ENCODE assay signal across 8 cellular contexts in genomic region chr3:32238816-32239637, GRCh38. TPM values are rescaled to one million over a fixed set of nuclear protein-coding genes. Genes with fewer than 3 reads are reported as not detected.
DNase-seq lines count a peak whose midpoint lies in the region; ATAC-seq and TF ChIP-seq lines count a peak whose summit lies in the region.

No MANE protein-coding gene starts in this region.

- peaks cover 3% of the 10 kb centered on the region for H3K27me3 Mint-ChIP-seq in CD8-positive, alpha-beta T cell (ENCODE audit: low read depth)
- H3K27me3 Mint-ChIP-seq in natural killer cell (ENCODE audit: low read depth in 2 of 2) = peaks cover 23 to 24% of the 10 kb centered on the region in 2 donors

- TF ChIP-seq CTCF in CD8-positive, alpha-beta T cell (IDR thresholded peaks at IDR 0.05) = no peak
- TF ChIP-seq CTCF in natural killer cell (IDR thresholded peaks at IDR 0.05) (no peak), upper lobe of left lung (IDR thresholded peaks at IDR 0.05) (no peak)

- intact Hi-C loops in CD8-positive, alpha-beta T cell (cut with DNase I, micrococcal nuclease) = loop anchor here in 1 of 2 experiments (2.0 to 5.0 kb wide), 3 partner anchors 58 to 98 kb away; no protein-coding TSS in a partner anchor
- intact Hi-C loops in natural killer cell (cut with micrococcal nuclease) = no loop called here

- CTCF ChIA-PET in CD8-positive, alpha-beta T cell (lab: Charles Lee) = interaction anchor here (1.0 to 3.5 kb wide), 14 partner anchors 10 to 216 kb away, joined by 3 to 13 read pairs (median 7); no protein-coding TSS in a partner anchor

- peak overlapping the region; percentile 18 for H3K27ac ChIP-seq in CD8-positive, alpha-beta T cell (ENCODE audit: low read depth, low read length)
- H3K27ac ChIP-seq in upper lobe of left lung = peak overlapping the region; percentile 90 to 95 (median 91)

- no peaks in the 10 kb centered on the region for H3K27me3 ChIP-seq in CD8-positive, alpha-beta T cell (ENCODE audit: insufficient read depth, low read length)
- H3K27me3 ChIP-seq in upper lobe of left lung = no peaks in the 10 kb centered on the region

- no peak for TF ChIP-seq POLR2A in upper lobe of left lung (IDR thresholded peaks at IDR 0.05)

- peaks cover 4% of the 10 kb centered on the region for H3K36me3 Mint-ChIP-seq in CD8-positive, alpha-beta T cell
- H3K36me3 Mint-ChIP-seq in natural killer cell = no peaks in the 10 kb centered on the region

- TF ChIP-seq EP300 in upper lobe of left lung (IDR thresholded peaks at IDR 0.05) = no peak

- POLR2A ChIA-PET in CD8-positive, alpha-beta T cell (lab: Charles Lee) = interaction anchor here (1.0 kb wide), 1 partner anchor 133 kb away, joined by 4 read pairs; no protein-coding TSS in a partner anchor

- H3K9me3 ChIP-seq in CD8-positive, alpha-beta T cell (ENCODE audit: low read length) = no peaks in the 10 kb centered on the region
- H3K9me3 ChIP-seq in upper lobe of left lung = peaks cover 0 to 9% (median 2%) of the 10 kb centered on the region in 4 donors

- peak overlapping the region; percentile 86 for H3K4me3 Mint-ChIP-seq in CD8-positive, alpha-beta T cell
- H3K4me3 Mint-ChIP-seq in natural killer cell = peak overlapping the region; percentile 82

- no peaks in the 10 kb centered on the region for H3K36me3 ChIP-seq in CD8-positive, alpha-beta T cell (ENCODE audit: insufficient read depth, low read length)
- no peaks in the 10 kb centered on the region for H3K36me3 ChIP-seq in upper lobe of left lung

- ATAC-seq in CD8-positive, alpha-beta T cell = peak; percentile 41
- ATAC-seq in GM21529 (IDR thresholded peaks at IDR 0.05; ENCODE audit: unreplicated experiment) (peak; percentile 23), natural killer cell (peak; percentile 44 to 65 (median 51)), upper lobe of left lung (ENCODE audit: low FRiP score in 2 of 2) (peak; percentile 56 to 68), HG03280 (IDR thresholded peaks at IDR 0.05; ENCODE audit: unreplicated experiment) (no peak)

- H3K4me1 ChIP-seq in CD8-positive, alpha-beta T cell (ENCODE audit: insufficient read depth, low read length) = peaks cover 19% of the 10 kb centered on the region
- H3K4me1 ChIP-seq in upper lobe of left lung = peaks cover 0 to 35% (median 26%) of the 10 kb centered on the region in 4 donors

- 1% methylated on average over 8 to 23 of the region's 56 CpGs for WGBS in upper lobe of left lung, 2 donors

- peak overlapping the region; percentile 49 for H3K27ac Mint-ChIP-seq in CD8-positive, alpha-beta T cell
- H3K27ac Mint-ChIP-seq in natural killer cell = peak overlapping the region in 1 of 2 donors; percentile 56

- H3K4me3 ChIP-seq in CD8-positive, alpha-beta T cell (ENCODE audit: low read depth, low read length) = peak overlapping the region; percentile 68
- H3K4me3 ChIP-seq in upper lobe of left lung = peak overlapping the region; percentile 70 to 89 (median 82)

- DNase-seq in CD8-positive, alpha-beta T cell = peak in 6 of 7 experiments; percentile 10 to 67 (median 30)
- DNase-seq in NCI-H2171 treated with DMSO at 0.1 percent for 48 hours (lab: John Stamatoyannopoulos, UW) = peak; percentile 20
- DNase-seq in activated CD8-positive, alpha-beta memory T cell treated with anti-CD3 and anti-CD28 coated beads, Interleukin-2, amount 50 U/mL, for 4 hours = peak; percentile 39
- peak; percentile 20 for DNase-seq in fibroblast of gingiva (ENCODE audit: low read depth)
- DNase-seq in natural killer cell = peak; percentile 20
- peak; percentile 49 to 90 for DNase-seq in upper lobe of left lung

- peaks cover 24% of the 10 kb centered on the region for H3K4me1 Mint-ChIP-seq in CD8-positive, alpha-beta T cell (ENCODE audit: low read depth)
- peaks cover 21 to 25% of the 10 kb centered on the region in 2 donors for H3K4me1 Mint-ChIP-seq in natural killer cell

- H3K9me3 Mint-ChIP-seq in CD8-positive, alpha-beta T cell = no peaks in the 10 kb centered on the region
- no peaks in the 10 kb centered on the region for H3K9me3 Mint-ChIP-seq in natural killer cell

RNA-seq across cellular contexts. Expression of gene CMTM8, which starts 0.5 kb away (rescaled TPM):
- total RNA-seq in CD8-positive, alpha-beta T cell = under 1 TPM; 0.58 to 0.87 TPM
- total RNA-seq in natural killer cell (under 1 TPM; 0.31 to 0.88 (median 0.83) TPM), upper lobe of left lung (10 to 100 TPM; 10.5 to 28.9 (median 19.6) TPM)

Comparison
In these comparisons a context has a peak if more than half of its experiments do, and no peak if none do; other contexts are left out.
1. RNA of gene CMTM8, which starts 0.5 kb away (total RNA-seq): 10.5 to 28.9 TPM in upper lobe of left lung; 0.58 to 0.87 TPM in CD8-positive, alpha-beta T cell and 0.31 to 0.88 TPM in natural killer cell; every median in the first group is over 4 times any median in the second.
2. Peak in every context shown above with its lines, with median percentiles within 50 percentile points of each other: DNase-seq.